8 cellular contexts compared by ENCODE assay signal in the genomic region with DNA sequence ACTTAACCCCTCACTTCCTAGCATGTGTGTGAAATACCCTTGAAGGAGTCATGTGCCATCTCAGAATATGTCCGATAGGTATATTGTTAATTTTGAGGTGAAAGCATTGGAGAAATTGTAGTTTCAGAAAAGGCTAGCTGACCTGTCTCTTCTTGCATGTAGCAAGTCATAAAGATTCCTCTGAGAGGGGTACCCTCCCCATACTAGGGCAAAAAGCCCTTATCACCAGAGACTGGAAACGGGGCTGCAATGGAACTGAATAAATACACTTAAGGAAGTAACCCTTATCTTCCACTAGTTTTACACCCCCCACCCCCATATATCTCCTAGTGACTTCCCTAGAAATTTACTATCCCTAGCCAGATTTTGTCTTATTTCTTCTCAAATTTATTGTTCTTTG. TPM values are rescaled to one million over a fixed set of nuclear protein-coding genes. Genes with fewer than 3 reads are reported as not detected.
A peak's percentile ranks its signal among the peaks of the same experiment; 100 is the strongest.
DNase-seq lines count a peak whose midpoint lies in the region; ATAC-seq and TF ChIP-seq lines count a peak whose summit lies in the region.

No MANE protein-coding gene starts in this region.

- no peak for TF ChIP-seq POLR2A in spleen (IDR thresholded peaks at IDR 0.05)

- H3K27me3 Mint-ChIP-seq in activated CD4-positive, alpha-beta memory T cell treated with anti-CD3 and anti-CD28 coated beads for 36 hours = no peaks in the 10 kb centered on the region

- peak overlapping the region; percentile 93 for H3K4me3 Mint-ChIP-seq in activated CD4-positive, alpha-beta memory T cell treated with anti-CD3 and anti-CD28 coated beads for 36 hours

- H3K4me1 ChIP-seq in spleen = peaks cover 11 to 69% (median 33%) of the 10 kb centered on the region in 6 donors

- intact Hi-C loops in activated CD4-positive, alpha-beta memory T cell treated with anti-CD3 and anti-CD28 coated beads for 36 hours (cut with micrococcal nuclease) = loop anchor here (2.0 kb wide), 3 partner anchors 45 to 283 kb away; partner anchors contain the start of genes FAM228B, ITSN2, PFN4 and UBXN2A
- intact Hi-C loops in spleen (cut with DNase I; ENCODE audit: low total_unique reads) = no loop called here

- TF ChIP-seq CTCF in HFF-Myc (IDR thresholded peaks at IDR 0.05; ENCODE audit: low read depth, low read length, missing control alignments) (no peak), foreskin fibroblast (IDR thresholded peaks at IDR 0.05; ENCODE audit: low read depth, low read length) (no peak), spleen (IDR thresholded peaks at IDR 0.05 in 8 of 11, conservative IDR thresholded peaks at IDR 0.05 in 3 of 11) (no peak)

- H3K27ac ChIP-seq in spleen = peak overlapping the region in 7 of 8 donors; percentile 90 to 98 (median 95)

- CTCF ChIA-PET in activated CD4-positive, alpha-beta memory T cell treated with anti-CD3 and anti-CD28 coated beads for 36 hours (lab: Charles Lee) = interaction anchor here (2.1 to 2.3 kb wide), 2 partner anchors 151 kb away, joined by 12 to 13 read pairs; partner anchors contain the start of gene ATAD2B

- no peaks in the 10 kb centered on the region for H3K27me3 ChIP-seq in spleen (replicated peaks in 1 of 7)

- H3K9me3 ChIP-seq in spleen = no peaks in the 10 kb centered on the region

- POLR2A ChIA-PET in activated CD4-positive, alpha-beta memory T cell treated with anti-CD3 and anti-CD28 coated beads for 36 hours (lab: Charles Lee) = interaction anchor here (2.1 to 2.6 kb wide), 2 partner anchors 31 to 151 kb away, joined by 13 to 34 read pairs; partner anchors contain the start of genes ATAD2B and WDCP

- ATAC-seq in HG03521 (IDR thresholded peaks at IDR 0.05; ENCODE audit: unreplicated experiment) (no peak), GM21619 (IDR thresholded peaks at IDR 0.05; ENCODE audit: unreplicated experiment) (no peak)

- H3K4me1 Mint-ChIP-seq in activated CD4-positive, alpha-beta memory T cell treated with anti-CD3 and anti-CD28 coated beads for 36 hours (ENCODE audit: low read depth) = peaks cover 24% of the 10 kb centered on the region

- peaks cover 0 to 58% (median 11%) of the 10 kb centered on the region in 6 donors for H3K36me3 ChIP-seq in spleen

- no peaks in the 10 kb centered on the region for H3K9me3 Mint-ChIP-seq in activated CD4-positive, alpha-beta memory T cell treated with anti-CD3 and anti-CD28 coated beads for 36 hours

- H3K36me3 Mint-ChIP-seq in activated CD4-positive, alpha-beta memory T cell treated with anti-CD3 and anti-CD28 coated beads for 36 hours = peaks cover 6% of the 10 kb centered on the region

- DNase-seq in HFF-Myc (ENCODE audit: extremely low read depth, low read depth) (no peak), foreskin fibroblast (no peak), spleen (no peak), NCI-H1417 treated with DMSO at 0.1 percent for 48 hours (lab: John Stamatoyannopoulos, UW) (no peak), NCI-H187 treated with DMSO at 0.1 percent for 48 hours (lab: John Stamatoyannopoulos, UW) (no peak)
- DNase-seq in activated CD4-positive, alpha-beta memory T cell treated with anti-CD3 and anti-CD28 coated beads for 36 hours = no peak

- H3K27ac Mint-ChIP-seq in activated CD4-positive, alpha-beta memory T cell treated with anti-CD3 and anti-CD28 coated beads for 36 hours = no peak overlapping the region

- 62 to 74% (median 65%) methylated on average over 2 of the region's 2 CpGs for WGBS in spleen, 5 donors

- H3K4me3 ChIP-seq in HFF-Myc (replicated peaks; ENCODE audit: low read depth, low read length) (peak overlapping the region; percentile 90), foreskin fibroblast (ENCODE audit: low read depth in 1 of 2, low read length in 2 of 2) (peak overlapping the region; percentile 66 to 91), spleen (peak overlapping the region in 5 of 8 donors; percentile 63 to 86 (median 77))

RNA-seq across cellular contexts. Expression of gene SF3B6, which starts 1.8 kb away (rescaled TPM):
- total RNA-seq in activated CD4-positive, alpha-beta memory T cell treated with anti-CD3 and anti-CD28 coated beads for 36 hours = 100 to 1,000 TPM; 145 to 148 TPM
- total RNA-seq in spleen = 10 to 100 TPM; 47.2 to 71.1 (median 55.4) TPM
- polyA plus RNA-seq in spleen = 100 to 1,000 TPM in 2 of 3 donors, 10 to 100 TPM in 1; 67.5 to 114 (median 107) TPM

RNA-seq across cellular contexts. Expression of gene TP53I3, which starts 6.8 kb away (rescaled TPM):
- total RNA-seq in activated CD4-positive, alpha-beta memory T cell treated with anti-CD3 and anti-CD28 coated beads for 36 hours = under 1 TPM; 0.90 to 0.94 TPM
- total RNA-seq in spleen = 10 to 100 TPM in 2 of 7 donors, 1 to 10 TPM in 5; 7.1 to 16.4 (median 8.8) TPM
- polyA plus RNA-seq in spleen = 10 to 100 TPM; 12.0 to 17.6 (median 12.3) TPM

RNA-seq across cellular contexts. Expression of gene FKBP1B, which starts 28.3 kb away (rescaled TPM):
- 1 to 10 TPM; 3.4 to 3.7 TPM for total RNA-seq in activated CD4-positive, alpha-beta memory T cell treated with anti-CD3 and anti-CD28 coated beads for 36 hours
- 1 to 10 TPM; 2.4 to 5.1 (median 3.8) TPM for total RNA-seq in spleen
- 1 to 10 TPM; 2.6 to 3.9 (median 3.3) TPM for polyA plus RNA-seq in spleen

RNA-seq across cellular contexts. Expression of gene WDCP, which starts 30.7 kb away (rescaled TPM):
- 10 to 100 TPM; 18.4 to 21.2 TPM for total RNA-seq in activated CD4-positive, alpha-beta memory T cell treated with anti-CD3 and anti-CD28 coated beads for 36 hours
- total RNA-seq in spleen = 10 to 100 TPM in 4 of 7 donors, 1 to 10 TPM in 3; 7.0 to 13.1 (median 10.5) TPM
- polyA plus RNA-seq in spleen = 1 to 10 TPM; 2.9 to 4.1 (median 3.9) TPM

RNA-seq across cellular contexts. Expression of gene PFN4, which starts 45.3 kb away (rescaled TPM):
- total RNA-seq in activated CD4-positive, alpha-beta memory T cell treated with anti-CD3 and anti-CD28 coated beads for 36 hours = under 1 TPM in 1 of 2 experiments, not detected in 1; 0.40 TPM
- 1 to 10 TPM in 1 of 7 donors, under 1 TPM in 2, not detected in 4; 0.60 to 1.2 (median 0.89) TPM for total RNA-seq in spleen
- 1 to 10 TPM in 1 of 3 donors, under 1 TPM in 2; 0.35 to 1.3 (median 0.55) TPM for polyA plus RNA-seq in spleen

Comparison
In these comparisons a context has a peak if more than half of its experiments do, and no peak if none do; other contexts are left out.
1. RNA of gene TP53I3, which starts 6.8 kb away (total RNA-seq): 7.1 to 16.4 TPM in spleen; 0.90 to 0.94 TPM in activated CD4-positive, alpha-beta memory T cell treated with anti-CD3 and anti-CD28 coated beads for 36 hours; every median in the first group is over 4 times any median in the second.
2. Peak in every context shown above with its lines, with median percentiles within 50 percentile points of each other: H3K4me3 ChIP-seq.